ENCODE assay signal across 16 cellular contexts in the genomic region with DNA sequence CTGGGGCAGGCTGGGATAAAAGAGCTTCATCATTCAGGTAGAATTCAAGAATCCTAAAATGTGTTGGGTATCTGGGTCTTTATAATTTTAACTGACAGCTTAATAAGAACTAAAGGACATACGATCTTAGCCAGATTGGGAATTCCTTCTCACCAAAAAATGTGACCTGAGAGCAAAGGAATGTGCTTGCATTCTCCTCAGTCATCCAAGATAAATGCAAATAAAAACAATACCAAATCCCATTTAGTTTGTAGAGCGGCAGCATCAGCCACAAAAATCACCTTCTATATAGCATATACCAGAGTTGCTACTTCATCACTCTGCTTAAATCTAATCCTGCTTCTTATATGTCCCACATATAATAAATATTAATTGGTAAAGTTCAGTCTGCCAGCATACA. TPM values are rescaled to one million over a fixed set of nuclear protein-coding genes. Genes with fewer than 3 reads are reported as not detected.
DNase-seq lines count a peak whose midpoint lies in the region; ATAC-seq lines count a peak whose summit lies in the region.
"Had no signal": no experiment of that assay in that cellular context is flagged by ENCODE, and none has a peak within 500 bp of the region (broad histone marks: within the 10 kb centered on the region; RNA-seq: fewer than 3 reads in every experiment).

No MANE protein-coding gene starts in this region.

- ATAC-seq in GM19351 (IDR thresholded peaks at IDR 0.05; ENCODE audit: unreplicated experiment): no peak
- ATAC-seq: left colon had no signal

- DNase-seq in EH (ENCODE audit: low read depth) (peak; percentile 77), M059J (ENCODE audit: low read depth) (peak; percentile 77), dedifferentiated amniotic fluid mesenchymal stem cell (ENCODE audit: extremely low spot score) (peak; percentile 62), non-pigmented ciliary epithelial cell (ENCODE audit: low read depth) (peak; percentile 58), COLO668 (lab: John Stamatoyannopoulos, UW; ENCODE audit: unreplicated experiment) (no peak), retina (no peak), NCI-H2227 treated with DMSO at 0.1 percent for 48 hours (lab: John Stamatoyannopoulos, UW) (no peak)
- DNase-seq: activated CD4-positive, alpha-beta T cell treated with anti-CD3 and anti-CD28 coated beads, Interleukin-2, amount 50 U/mL, for 1 hour; anterior cingulate cortex; CD4-positive, alpha-beta memory T cell; effector CD4-positive, alpha-beta T cell; left colon; NCI-H1417; NCI-H524 treated with DMSO at 0.1 percent for 48 hours; stimulated activated CD4-positive, alpha-beta T cell treated with anti-CD3 and anti-CD28 coated beads, Interleukin-2, amount 100 ng/mL, for 48 hours had no signal

RNA-seq across cellular contexts. Expression of a gene that starts 16.9 kb away (rescaled TPM):
- total RNA-seq in M059J (2014; rRNA removed; shearing (Covaris generic)): 2.6 and 3.6 TPM in 2 replicates

RNA-seq across cellular contexts. Expression of a gene that starts 42.7 kb away (rescaled TPM):
- 23.5 and 49.9 TPM in 2 replicates for total RNA-seq in M059J (2014; rRNA removed; shearing (Covaris generic))

RNA-seq across cellular contexts. Expression of a gene that starts 43.1 kb away (rescaled TPM):
- 16.0 and 19.2 TPM in 2 replicates for total RNA-seq in M059J (2014; rRNA removed; shearing (Covaris generic))

Comparison
In these comparisons a context has a peak if more than half of its experiments do, and no peak if none do; other contexts are left out.
1. DNase-seq: peak in EH (single experiment), M059J (single experiment), dedifferentiated amniotic fluid mesenchymal stem cell (single experiment) and non-pigmented ciliary epithelial cell (single experiment); none in COLO668 (single experiment), retina (single experiment) and NCI-H2227 treated with DMSO at 0.1 percent for 48 hours (single experiment).